ENCODE assay signal across 22 cellular contexts in genomic region chr18:48612917-48613316, GRCh38.
DNase-seq lines count a peak whose midpoint lies in the region; ATAC-seq and TF ChIP-seq lines count a peak whose summit lies in the region.
"Had no signal": no experiment of that assay in that cellular context is flagged by ENCODE, and none has a peak within 500 bp of the region (broad histone marks: within the 10 kb centered on the region; RNA-seq: fewer than 3 reads in every experiment).

No MANE protein-coding gene starts in this region.

- no peak for TF ChIP-seq CTCF in WERI-Rb-1 (IDR thresholded peaks at IDR 0.05; ENCODE audit: low read depth, low read length)
- no peak for TF ChIP-seq CTCF in endothelial cell (IDR thresholded peaks at IDR 0.05; ENCODE audit: unreplicated experiment)
- TF ChIP-seq CTCF in neural progenitor cell (IDR thresholded peaks at IDR 0.05) = no peak
- no peak for TF ChIP-seq CTCF in tibial nerve (IDR thresholded peaks at IDR 0.05)
- no peak for TF ChIP-seq CTCF in brain microvascular endothelial cell (IDR thresholded peaks at IDR 0.05; ENCODE audit: low read depth, low read length, missing control alignments)

- peak overlapping the region; percentile 47 for H3K4me2 ChIP-seq in neural progenitor cell

- H3K27ac ChIP-seq in WERI-Rb-1 (no peak overlapping the region), neural progenitor cell (no peak overlapping the region), tibial nerve (peak overlapping the region in 3 of 4 donors; percentile 5 to 75 (median 42)), brain microvascular endothelial cell (no peak overlapping the region)
- no peak overlapping the region for H3K27ac ChIP-seq in CD4-positive, alpha-beta memory T cell (ENCODE audit: low read depth, low read length)
- H3K27ac ChIP-seq: gastrocnemius medialis had no signal

- no peak overlapping the region for H2AFZ ChIP-seq in neural progenitor cell (replicated peaks)

- peak overlapping the region; percentile 42 for H3K27ac Mint-ChIP-seq in endothelial cell (ENCODE audit: unreplicated experiment)
- no peak overlapping the region for H3K27ac Mint-ChIP-seq in neural progenitor cell
- no peak overlapping the region for H3K27ac Mint-ChIP-seq in CD4-positive, alpha-beta memory T cell
- H3K27ac Mint-ChIP-seq: activated CD8-positive, alpha-beta T cell treated with anti-CD3 and anti-CD28 coated beads, Interleukin-2, amount 10 ng/mL, durations not matched to agents 7 days and 5 days; memory B cell had no signal

- intact Hi-C loops in CD4-positive, alpha-beta memory T cell (cut with micrococcal nuclease) = no loop called here

- H3K36me3 Mint-ChIP-seq in endothelial cell (ENCODE audit: low read depth, unreplicated experiment) = no peaks in the 10 kb centered on the region
- H3K36me3 Mint-ChIP-seq in neural progenitor cell = no peaks in the 10 kb centered on the region
- H3K36me3 Mint-ChIP-seq in CD4-positive, alpha-beta memory T cell = no peaks in the 10 kb centered on the region
- H3K36me3 Mint-ChIP-seq: memory B cell had no signal

- H3K36me3 ChIP-seq in WERI-Rb-1 = no peaks in the 10 kb centered on the region
- H3K36me3 ChIP-seq in neural progenitor cell = no peaks in the 10 kb centered on the region
- no peaks in the 10 kb centered on the region for H3K36me3 ChIP-seq in tibial nerve
- H3K36me3 ChIP-seq in brain microvascular endothelial cell (replicated peaks) = no peaks in the 10 kb centered on the region
- H3K36me3 ChIP-seq in CD4-positive, alpha-beta memory T cell (ENCODE audit: insufficient read depth, low read length) = no peaks in the 10 kb centered on the region
- H3K36me3 ChIP-seq: gastrocnemius medialis, HAP-1 had no signal

- H3K9ac ChIP-seq in neural progenitor cell = no peak overlapping the region

- H3K4me1 Mint-ChIP-seq in endothelial cell (ENCODE audit: unreplicated experiment) = peaks cover 10% of the 10 kb centered on the region
- H3K4me1 Mint-ChIP-seq in neural progenitor cell = peaks cover 20% of the 10 kb centered on the region
- H3K4me1 Mint-ChIP-seq in CD4-positive, alpha-beta memory T cell = no peaks in the 10 kb centered on the region
- H3K4me1 Mint-ChIP-seq: central memory CD8-positive, alpha-beta T cell had no signal

- peaks cover 1% of the 10 kb centered on the region for H3K27me3 Mint-ChIP-seq in endothelial cell (ENCODE audit: unreplicated experiment)
- H3K27me3 Mint-ChIP-seq in neural progenitor cell (ENCODE audit: insufficient read depth, low read depth) = peaks cover 4% of the 10 kb centered on the region
- H3K27me3 Mint-ChIP-seq in CD4-positive, alpha-beta memory T cell = peaks cover 0 to 2% of the 10 kb centered on the region in 2 donors
- H3K27me3 Mint-ChIP-seq: memory B cell had no signal

- no peaks in the 10 kb centered on the region for H3K9me3 Mint-ChIP-seq in endothelial cell (ENCODE audit: unreplicated experiment)
- H3K9me3 Mint-ChIP-seq in neural progenitor cell = no peaks in the 10 kb centered on the region
- no peaks in the 10 kb centered on the region for H3K9me3 Mint-ChIP-seq in CD4-positive, alpha-beta memory T cell
- H3K9me3 Mint-ChIP-seq: central memory CD8-positive, alpha-beta T cell; memory B cell had no signal

- no peak for ATAC-seq in GM21786 (IDR thresholded peaks at IDR 0.05; ENCODE audit: unreplicated experiment)
- no peak for ATAC-seq in HG03097 (IDR thresholded peaks at IDR 0.05; ENCODE audit: low FRiP score, unreplicated experiment)
- ATAC-seq: activated CD4-positive, CD25-positive, alpha-beta regulatory T cell treated with anti-CD3 and anti-CD28 coated beads, Interleukin-2, amount 50 U/mL, for 24 hours; activated CD8-positive, alpha-beta T cell treated with anti-CD3 and anti-CD28 coated beads, Interleukin-2, amount 10 ng/mL, durations not matched to agents 7 days and 5 days; gastrocnemius medialis; K562 had no signal

- H3K9me3 ChIP-seq in WERI-Rb-1 (ENCODE audit: severe bottlenecking) (no peaks in the 10 kb centered on the region), neural progenitor cell (ENCODE audit: low read depth) (no peaks in the 10 kb centered on the region), tibial nerve (no peaks in the 10 kb centered on the region)
- H3K9me3 ChIP-seq in CD4-positive, alpha-beta memory T cell (ENCODE audit: control insufficient read depth in 1 of 2, low read length in 2 of 2) = no peaks in the 10 kb centered on the region
- H3K9me3 ChIP-seq: gastrocnemius medialis, HAP-1 had no signal

- WGBS in tibial nerve, 2 donors = 62 to 64% methylated on average over 4 of the region's 4 CpGs

- H3K27me3 ChIP-seq in WERI-Rb-1 (ENCODE audit: insufficient read depth, low read depth, severe bottlenecking) = no peaks in the 10 kb centered on the region
- no peaks in the 10 kb centered on the region for H3K27me3 ChIP-seq in neural progenitor cell
- no peaks in the 10 kb centered on the region for H3K27me3 ChIP-seq in tibial nerve
- H3K27me3 ChIP-seq in brain microvascular endothelial cell (replicated peaks) = no peaks in the 10 kb centered on the region
- no peaks in the 10 kb centered on the region for H3K27me3 ChIP-seq in CD4-positive, alpha-beta memory T cell (ENCODE audit: insufficient read depth, low read length)
- H3K27me3 ChIP-seq: gastrocnemius medialis had no signal

- TF ChIP-seq POLR2A in tibial nerve (IDR thresholded peaks at IDR 0.05) = no peak

- DNase-seq in WERI-Rb-1 (peak; percentile 35), endothelial cell (ENCODE audit: low spot score) (no peak), neural progenitor cell (ENCODE audit: low spot score) (no peak), tibial nerve (ENCODE audit: low spot score in 2 of 2) (no peak), brain microvascular endothelial cell (no peak)
- DNase-seq in CD4-positive, alpha-beta memory T cell = no peak
- DNase-seq: activated CD8-positive, alpha-beta T cell treated with anti-CD3 and anti-CD28 coated beads, Interleukin-2, amount 10 ng/mL, durations not matched to agents 7 days and 5 days; activated gamma-delta T cell treated with Interleukin-2 at 50 U/mL for 16 hours; effector CD8-positive, alpha-beta T cell; MM.1S; NCI-H1436; NCI-H2107; stimulated activated CD8-positive, alpha-beta memory T cell treated with anti-CD3 and anti-CD28 coated beads, Interleukin-4, amount 100 ng/mL, for 48 hours; T1000 had no signal

- in situ Hi-C loops in brain microvascular endothelial cell (cut with HindIII; ENCODE audit: low pct_ligation_motif_present, low sequenced_read_pairs) = no loop called here

- POLR2A ChIA-PET in CD4-positive, alpha-beta memory T cell (lab: Charles Lee; ENCODE audit: partially characterized antibody) = no interaction called here

- H3F3A ChIP-seq in neural progenitor cell (ENCODE audit: low read depth) = peaks cover 12% of the 10 kb centered on the region

- no peak overlapping the region for H3K4me3 ChIP-seq in WERI-Rb-1 (ENCODE audit: low read depth, low read length)
- H3K4me3 ChIP-seq in neural progenitor cell = no peak overlapping the region
- no peak overlapping the region for H3K4me3 ChIP-seq in tibial nerve
- H3K4me3 ChIP-seq in brain microvascular endothelial cell (ENCODE audit: low read depth, low read length) = no peak overlapping the region
- no peak overlapping the region for H3K4me3 ChIP-seq in CD4-positive, alpha-beta memory T cell (ENCODE audit: low read length in 2 of 2)
- H3K4me3 ChIP-seq: gastrocnemius medialis, HAP-1, K562 had no signal

- H3K79me2 ChIP-seq in neural progenitor cell (ENCODE audit: low read depth) = no peaks in the 10 kb centered on the region

- CTCF ChIA-PET in CD4-positive, alpha-beta memory T cell (lab: Charles Lee; ENCODE audit: partially characterized antibody) = no interaction called here

- H3K4me1 ChIP-seq in neural progenitor cell (peaks cover 17% of the 10 kb centered on the region), tibial nerve (peaks cover 0 to 60% (median 20%) of the 10 kb centered on the region in 4 donors)
- H3K4me1 ChIP-seq in CD4-positive, alpha-beta memory T cell (ENCODE audit: insufficient read depth, low read length) = no peaks in the 10 kb centered on the region
- H3K4me1 ChIP-seq: HAP-1 had no signal

- TF ChIP-seq EP300 in tibial nerve (IDR thresholded peaks at IDR 0.05) = no peak

- H4K20me1 ChIP-seq in neural progenitor cell (ENCODE audit: low read depth) = peaks cover 23% of the 10 kb centered on the region

- H3K4me3 Mint-ChIP-seq in endothelial cell (ENCODE audit: unreplicated experiment) (no peak overlapping the region), neural progenitor cell (no peak overlapping the region)
- H3K4me3 Mint-ChIP-seq in CD4-positive, alpha-beta memory T cell = no peak overlapping the region
- H3K4me3 Mint-ChIP-seq: activated CD8-positive, alpha-beta T cell treated with anti-CD3 and anti-CD28 coated beads, Interleukin-2, amount 10 ng/mL, durations not matched to agents 7 days and 5 days; central memory CD8-positive, alpha-beta T cell; memory B cell had no signal

Comparison
In these comparisons a context has a peak if more than half of its experiments do, and no peak if none do; other contexts are left out.
1. H3K27ac ChIP-seq: peak in tibial nerve (3 of 4); none in WERI-Rb-1 (single experiment), neural progenitor cell (single experiment), brain microvascular endothelial cell (single experiment) and CD4-positive, alpha-beta memory T cell (single experiment).